23 cellular contexts compared by ENCODE assay signal in genomic region chr7:157418204-157419029, GRCh38.
"Had no signal": no experiment of that assay in that cellular context is flagged by ENCODE, and none has a peak within 500 bp of the region (broad histone marks: within the 10 kb centered on the region; RNA-seq: fewer than 3 reads in every experiment).

No MANE protein-coding gene starts in this region.

- H3K27me3 Mint-ChIP-seq: activated CD4-positive, alpha-beta memory T cell treated with anti-CD3 and anti-CD28 coated beads for 36 hours; activated CD4-positive, alpha-beta T cell treated with anti-CD3 and anti-CD28 coated beads for 36 hours; activated naive CD8-positive, alpha-beta T cell treated with anti-CD3 and anti-CD28 coated beads, Interleukin-2, amount 10 ng/mL, durations not matched to agents 7 days and 5 days; naive B cell; stimulated activated naive CD8-positive, alpha-beta T cell treated with anti-CD3 and anti-CD28 coated beads, Interleukin-15, Interleukin-2, amounts not matched to agents 100 ng/mL and 50 ng/mL, for 24 hours had no signal

- H3K9me3 Mint-ChIP-seq: activated CD4-positive, alpha-beta memory T cell treated with anti-CD3 and anti-CD28 coated beads for 36 hours; activated naive CD4-positive, alpha-beta T cell treated with anti-CD3 and anti-CD28 coated beads for 36 hours; activated naive CD8-positive, alpha-beta T cell treated with anti-CD3 and anti-CD28 coated beads, Interleukin-2, amount 10 ng/mL, durations not matched to agents 7 days and 5 days; activated T-cell treated with anti-CD3 and anti-CD28 coated beads, Interleukin-2, amount 50 U/mL, for 72 hours; naive B cell; stimulated activated naive CD8-positive, alpha-beta T cell treated with anti-CD3 and anti-CD28 coated beads, Interleukin-15, Interleukin-2, amounts not matched to agents 100 ng/mL and 50 ng/mL, for 24 hours had no signal

- H3K9me3 ChIP-seq: lower lobe of right lung, neutrophil, pancreas, psoas muscle, right atrium auricular region, tibial artery had no signal

- H3K27ac Mint-ChIP-seq: activated CD4-positive, alpha-beta memory T cell treated with anti-CD3 and anti-CD28 coated beads for 36 hours; activated CD4-positive, alpha-beta T cell treated with anti-CD3 and anti-CD28 coated beads for 36 hours; activated naive CD4-positive, alpha-beta T cell treated with anti-CD3 and anti-CD28 coated beads for 36 hours; activated naive CD8-positive, alpha-beta T cell treated with anti-CD3 and anti-CD28 coated beads, Interleukin-2, amount 10 ng/mL, durations not matched to agents 7 days and 5 days; activated T-cell treated with anti-CD3 and anti-CD28 coated beads, Interleukin-2, amount 50 U/mL, for 72 hours; stimulated activated naive CD8-positive, alpha-beta T cell treated with anti-CD3 and anti-CD28 coated beads, Interleukin-15, Interleukin-2, amounts not matched to agents 100 ng/mL and 50 ng/mL, for 24 hours had no signal

- H3K4me3 Mint-ChIP-seq: activated CD4-positive, alpha-beta memory T cell treated with anti-CD3 and anti-CD28 coated beads for 36 hours; activated CD4-positive, alpha-beta T cell treated with anti-CD3 and anti-CD28 coated beads for 36 hours; activated naive CD4-positive, alpha-beta T cell treated with anti-CD3 and anti-CD28 coated beads for 36 hours; activated naive CD8-positive, alpha-beta T cell treated with anti-CD3 and anti-CD28 coated beads, Interleukin-2, amount 10 ng/mL, durations not matched to agents 7 days and 5 days; activated T-cell treated with anti-CD3 and anti-CD28 coated beads, Interleukin-2, amount 50 U/mL, for 72 hours; stimulated activated naive CD8-positive, alpha-beta T cell treated with anti-CD3 and anti-CD28 coated beads, Interleukin-15, Interleukin-2, amounts not matched to agents 100 ng/mL and 50 ng/mL, for 24 hours had no signal

- H3K4me3 ChIP-seq: lower lobe of right lung, pancreas, psoas muscle, right atrium auricular region, tibial artery had no signal

- H3K27ac ChIP-seq: epithelial cell of prostate, foreskin keratinocyte, lower lobe of right lung, neutrophil, pancreas, psoas muscle, right atrium auricular region, tibial artery had no signal

- H3K4me1 ChIP-seq: foreskin keratinocyte, lower lobe of right lung, pancreas, psoas muscle, tibial artery had no signal

- H3K36me3 Mint-ChIP-seq: activated naive CD8-positive, alpha-beta T cell treated with anti-CD3 and anti-CD28 coated beads, Interleukin-2, amount 10 ng/mL, durations not matched to agents 7 days and 5 days had no signal

- DNase-seq: activated CD4-positive, alpha-beta memory T cell treated with anti-CD3 and anti-CD28 coated beads for 36 hours; activated CD4-positive, alpha-beta T cell treated with anti-CD3 and anti-CD28 coated beads for 36 hours; activated effector memory CD4-positive, alpha-beta T cell treated with Interleukin-2 at 50 U/mL for 16 hours; activated naive CD4-positive, alpha-beta T cell treated with anti-CD3 and anti-CD28 coated beads for 36 hours; activated naive CD8-positive, alpha-beta T cell treated with anti-CD3 and anti-CD28 coated beads, Interleukin-2, amount 10 ng/mL, durations not matched to agents 7 days and 5 days; activated T-cell treated with anti-CD3 and anti-CD28 coated beads, Interleukin-2, amount 50 U/mL, for 72 hours; amniotic stem cell; cerebellar nuclear complex; cortex of kidney; foreskin keratinocyte; lower lobe of right lung; mesendoderm; naive B cell; pancreas; psoas muscle; stimulated activated CD4-positive, alpha-beta T cell treated with anti-CD3 and anti-CD28 coated beads, Interleukin-2, amount 100 ng/mL, for 24 hours; T-helper 1 cell; T-helper 9 cell; tibial artery had no signal

- ATAC-seq: activated CD4-positive, alpha-beta T cell treated with anti-CD3 and anti-CD28 coated beads for 36 hours; foreskin keratinocyte; pancreas had no signal

- H3K4me1 Mint-ChIP-seq: activated CD4-positive, alpha-beta T cell treated with anti-CD3 and anti-CD28 coated beads for 36 hours; activated naive CD8-positive, alpha-beta T cell treated with anti-CD3 and anti-CD28 coated beads, Interleukin-2, amount 10 ng/mL, durations not matched to agents 7 days and 5 days had no signal

- H3K27me3 ChIP-seq: foreskin keratinocyte, neutrophil, pancreas, right atrium auricular region, tibial artery had no signal
